In genomic region chr12:131499160-131499863, GRCh38 we compare ENCODE assay signal across 15 cellular contexts.
DNase-seq lines count a peak whose midpoint lies in the region; ATAC-seq and FAIRE-seq lines count a peak whose summit lies in the region.
"Had no signal": no experiment of that assay in that cellular context is flagged by ENCODE, and none has a peak within 500 bp of the region (broad histone marks: within the 10 kb centered on the region; RNA-seq: fewer than 3 reads in every experiment).

No MANE protein-coding gene starts in this region.

- POLR2A ChIA-PET in T-cell (lab: Charles Lee), result no interaction called here

- ATAC-seq in HG02870 (IDR thresholded peaks at IDR 0.05; ENCODE audit: unreplicated experiment) (peak; percentile 74), T-cell (replicated peaks in 1 of 4) (no peak), HG03342 (IDR thresholded peaks at IDR 0.05; ENCODE audit: unreplicated experiment) (no peak), HG02588 (IDR thresholded peaks at IDR 0.05; ENCODE audit: unreplicated experiment) (no peak)
- peak; percentile 65 for ATAC-seq in activated naive CD8-positive, alpha-beta T cell treated with anti-CD3 and anti-CD28 coated beads, Interleukin-2, amount 50 U/mL, for 24 hours

- no peak overlapping the region for H3K4me3 Mint-ChIP-seq in activated naive CD8-positive, alpha-beta T cell treated with anti-CD3 and anti-CD28 coated beads, Interleukin-2, amount 50 U/mL, for 24 hours
- H3K4me3 Mint-ChIP-seq in T-cell, result no peak overlapping the region
- H3K4me3 Mint-ChIP-seq: endodermal cell had no signal

- H3K36me3 Mint-ChIP-seq in activated naive CD8-positive, alpha-beta T cell treated with anti-CD3 and anti-CD28 coated beads, Interleukin-2, amount 50 U/mL, for 24 hours (ENCODE audit: low read depth), result no peaks in the 10 kb centered on the region
- no peaks in the 10 kb centered on the region for H3K36me3 Mint-ChIP-seq in T-cell

- H3K27ac Mint-ChIP-seq in activated naive CD8-positive, alpha-beta T cell treated with anti-CD3 and anti-CD28 coated beads, Interleukin-2, amount 50 U/mL, for 24 hours, result no peak overlapping the region
- H3K27ac Mint-ChIP-seq in T-cell, result no peak overlapping the region
- H3K27ac Mint-ChIP-seq: endodermal cell had no signal

- H3K9me3 Mint-ChIP-seq in activated naive CD8-positive, alpha-beta T cell treated with anti-CD3 and anti-CD28 coated beads, Interleukin-2, amount 50 U/mL, for 24 hours, result no peaks in the 10 kb centered on the region
- no peaks in the 10 kb centered on the region for H3K9me3 Mint-ChIP-seq in T-cell
- H3K9me3 Mint-ChIP-seq: endodermal cell had no signal

- DNase-seq in GM18507 (ENCODE audit: extremely low spot score, insufficient read length, low read depth) (peak; percentile 11), middle frontal gyrus (ENCODE audit: extremely low spot score, low spot score) (peak; percentile 57), T-cell (no peak), DMS 273 treated with DMSO at 0.1 percent for 48 hours (lab: John Stamatoyannopoulos, UW) (no peak)
- peak; percentile 9 for DNase-seq in activated naive CD8-positive, alpha-beta T cell treated with anti-CD3 and anti-CD28 coated beads, Interleukin-2, amount 50 U/mL, for 24 hours
- DNase-seq: brain microvascular endothelial cell, DMS153, endodermal cell, kidney, SHP77 treated with DMSO at 0.1 percent for 48 hours, upper lobe of left lung had no signal

- peaks cover 11% of the 10 kb centered on the region for H3K4me1 Mint-ChIP-seq in activated naive CD8-positive, alpha-beta T cell treated with anti-CD3 and anti-CD28 coated beads, Interleukin-2, amount 50 U/mL, for 24 hours
- no peaks in the 10 kb centered on the region for H3K4me1 Mint-ChIP-seq in T-cell
- H3K4me1 Mint-ChIP-seq: endodermal cell had no signal

- FAIRE-seq in GM18507 (lab: Jason Lieb, UNC), result peak; percentile 33
- FAIRE-seq: GM19239, kidney had no signal

- CTCF ChIA-PET in T-cell (lab: Charles Lee), result no interaction called here

- H3K27me3 Mint-ChIP-seq in activated naive CD8-positive, alpha-beta T cell treated with anti-CD3 and anti-CD28 coated beads, Interleukin-2, amount 50 U/mL, for 24 hours, result peaks cover 2% of the 10 kb centered on the region
- no peaks in the 10 kb centered on the region for H3K27me3 Mint-ChIP-seq in T-cell

Comparison
In these comparisons a context has a peak if more than half of its experiments do, and no peak if none do; other contexts are left out.
1. DNase-seq: peak in GM18507 (single experiment), activated naive CD8-positive, alpha-beta T cell treated with anti-CD3 and anti-CD28 coated beads, Interleukin-2, amount 50 U/mL, for 24 hours (single experiment) and middle frontal gyrus (single experiment); none in T-cell (0 of 34) and DMS 273 treated with DMSO at 0.1 percent for 48 hours (single experiment).
2. ATAC-seq: peak in HG02870 (single experiment) and activated naive CD8-positive, alpha-beta T cell treated with anti-CD3 and anti-CD28 coated beads, Interleukin-2, amount 50 U/mL, for 24 hours (single experiment); none in T-cell (0 of 4), HG03342 (single experiment) and HG02588 (single experiment).